14 cellular contexts compared by ENCODE assay signal in genomic region chr7:97317575-97317974, GRCh38.
"Had no signal": no experiment of that assay in that cellular context is flagged by ENCODE, and none has a peak within 500 bp of the region (broad histone marks: within the 10 kb centered on the region; RNA-seq: fewer than 3 reads in every experiment).

No MANE protein-coding gene starts in this region.

- H3K4me3 ChIP-seq: dorsolateral prefrontal cortex, gastroesophageal sphincter, right atrium auricular region, skin epidermis, tibial artery had no signal

- H3K36me3 Mint-ChIP-seq: activated naive CD4-positive, alpha-beta T cell treated with anti-CD3 and anti-CD28 coated beads, Interleukin-2, amount 10 ng/mL, durations not matched to agents 7 days and 5 days; memory B cell; natural killer cell had no signal

- H3K27me3 ChIP-seq: dorsolateral prefrontal cortex, gastroesophageal sphincter, right atrium auricular region, tibial artery had no signal

- DNase-seq: activated CD4-positive, alpha-beta T cell treated with anti-CD3 and anti-CD28 coated beads, Interleukin-2, amount 50 U/mL, for 4 hours; activated naive CD4-positive, alpha-beta T cell treated with anti-CD3 and anti-CD28 coated beads, Interleukin-2, amount 10 ng/mL, durations not matched to agents 7 days and 5 days; dorsolateral prefrontal cortex; erythroblast; left ventricle myocardium superior; natural killer cell; stimulated activated CD4-positive, alpha-beta T cell treated with anti-CD3 and anti-CD28 coated beads, Interleukin-4, amount 100 ng/mL, for 24 hours; stimulated activated naive CD4-positive, alpha-beta T cell; tibial artery had no signal

- H3K27ac Mint-ChIP-seq: activated naive CD4-positive, alpha-beta T cell treated with anti-CD3 and anti-CD28 coated beads, Interleukin-2, amount 10 ng/mL, durations not matched to agents 7 days and 5 days; activated T-helper 17 cell treated with anti-CD3 and anti-CD28 coated beads, Interleukin-2, amount 50 U/mL, for 72 hours; memory B cell; natural killer cell had no signal

- H3K9me3 Mint-ChIP-seq: activated T-helper 17 cell treated with anti-CD3 and anti-CD28 coated beads, Interleukin-2, amount 50 U/mL, for 72 hours had no signal

- H3K9me3 ChIP-seq: right atrium auricular region, tibial artery had no signal

- H3K27ac ChIP-seq: dorsolateral prefrontal cortex, gastroesophageal sphincter, right atrium auricular region, skin epidermis, tibial artery had no signal

- H3K36me3 ChIP-seq: gastroesophageal sphincter, right atrium auricular region, tibial artery had no signal

- H3K4me3 Mint-ChIP-seq: activated naive CD4-positive, alpha-beta T cell treated with anti-CD3 and anti-CD28 coated beads, Interleukin-2, amount 10 ng/mL, durations not matched to agents 7 days and 5 days; activated T-helper 17 cell treated with anti-CD3 and anti-CD28 coated beads, Interleukin-2, amount 50 U/mL, for 72 hours; memory B cell; natural killer cell had no signal

- H3K4me1 ChIP-seq: gastroesophageal sphincter, right atrium auricular region, tibial artery had no signal

- H3K4me1 Mint-ChIP-seq: activated naive CD4-positive, alpha-beta T cell treated with anti-CD3 and anti-CD28 coated beads, Interleukin-2, amount 10 ng/mL, durations not matched to agents 7 days and 5 days; activated T-helper 17 cell treated with anti-CD3 and anti-CD28 coated beads, Interleukin-2, amount 50 U/mL, for 72 hours; memory B cell; natural killer cell had no signal

- H3K27me3 Mint-ChIP-seq: activated naive CD4-positive, alpha-beta T cell treated with anti-CD3 and anti-CD28 coated beads, Interleukin-2, amount 10 ng/mL, durations not matched to agents 7 days and 5 days; activated T-helper 17 cell treated with anti-CD3 and anti-CD28 coated beads, Interleukin-2, amount 50 U/mL, for 72 hours; memory B cell had no signal
